Comparison of ENCODE assay signal across 22 cellular contexts in the genomic region with DNA sequence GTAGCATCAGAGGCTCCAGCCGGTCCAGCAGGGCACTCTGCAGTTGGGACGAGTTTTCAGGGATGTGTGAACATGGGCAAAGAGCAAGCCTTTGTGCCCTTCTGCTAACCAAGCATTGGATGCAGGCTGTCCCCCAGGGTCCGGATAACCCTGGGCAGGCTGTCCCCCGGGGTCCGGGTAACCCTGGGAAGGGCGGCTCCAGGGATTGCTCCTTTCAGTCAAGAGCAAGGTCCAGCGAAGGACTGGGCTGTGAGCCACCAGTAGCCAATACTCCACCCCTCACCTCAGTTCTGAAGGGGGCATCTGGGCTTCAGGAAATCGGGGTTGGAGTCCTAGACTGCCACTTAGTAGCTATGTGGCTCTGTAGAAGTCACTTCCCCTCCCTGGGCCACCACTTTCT.
"Had no signal": no experiment of that assay in that cellular context is flagged by ENCODE, and none has a peak within 500 bp of the region (broad histone marks: within the 10 kb centered on the region; RNA-seq: fewer than 3 reads in every experiment).

No MANE protein-coding gene starts in this region.

- H3K4me3 ChIP-seq: colonic mucosa, gastroesophageal sphincter, heart right ventricle, left lung, lower lobe of right lung had no signal

- H3K36me3 ChIP-seq: colonic mucosa, gastroesophageal sphincter, heart right ventricle, left lung, lower lobe of right lung had no signal

- FAIRE-seq: endometrium, frontal cortex, islet of Langerhans, keratinocyte had no signal

- H3K27ac ChIP-seq: colonic mucosa, foreskin keratinocyte, gastroesophageal sphincter, heart right ventricle, left lung, lower lobe of right lung had no signal

- DNase-seq: colonic mucosa; cortex of kidney; effector CD8-positive, alpha-beta T cell; effector memory CD8-positive, alpha-beta T cell; endodermal cell; erythroblast; glutamatergic neuron; head of caudate nucleus; heart right ventricle; hippocampal formation; left cardiac atrium; left lung; left ventricle myocardium superior; lower lobe of right lung; mesendoderm; midbrain had no signal

- H3K9me3 ChIP-seq: colonic mucosa, gastroesophageal sphincter, heart right ventricle, left lung, lower lobe of right lung had no signal

- H3K27me3 ChIP-seq: colonic mucosa, left lung had no signal

- H3K4me1 ChIP-seq: colonic mucosa, foreskin keratinocyte, gastroesophageal sphincter, heart right ventricle, left lung, lower lobe of right lung had no signal

- ATAC-seq: effector memory CD8-positive, alpha-beta T cell; gastroesophageal sphincter; heart right ventricle; left cardiac atrium; left lung; left ventricle myocardium superior; lower lobe of right lung had no signal
